Comparison of ENCODE assay signal across 1 cellular context in genomic region chr4:73257995-73258667, GRCh38.
TF ChIP-seq lines count a peak whose summit lies in the region.

No MANE protein-coding gene starts in this region.

TF ChIP-seq in GM23338, 12 proteins besides CTCF, POLR2A, EP300 and RAD21 (continued from another document):
- TF ChIP-seq, protein P1, sequence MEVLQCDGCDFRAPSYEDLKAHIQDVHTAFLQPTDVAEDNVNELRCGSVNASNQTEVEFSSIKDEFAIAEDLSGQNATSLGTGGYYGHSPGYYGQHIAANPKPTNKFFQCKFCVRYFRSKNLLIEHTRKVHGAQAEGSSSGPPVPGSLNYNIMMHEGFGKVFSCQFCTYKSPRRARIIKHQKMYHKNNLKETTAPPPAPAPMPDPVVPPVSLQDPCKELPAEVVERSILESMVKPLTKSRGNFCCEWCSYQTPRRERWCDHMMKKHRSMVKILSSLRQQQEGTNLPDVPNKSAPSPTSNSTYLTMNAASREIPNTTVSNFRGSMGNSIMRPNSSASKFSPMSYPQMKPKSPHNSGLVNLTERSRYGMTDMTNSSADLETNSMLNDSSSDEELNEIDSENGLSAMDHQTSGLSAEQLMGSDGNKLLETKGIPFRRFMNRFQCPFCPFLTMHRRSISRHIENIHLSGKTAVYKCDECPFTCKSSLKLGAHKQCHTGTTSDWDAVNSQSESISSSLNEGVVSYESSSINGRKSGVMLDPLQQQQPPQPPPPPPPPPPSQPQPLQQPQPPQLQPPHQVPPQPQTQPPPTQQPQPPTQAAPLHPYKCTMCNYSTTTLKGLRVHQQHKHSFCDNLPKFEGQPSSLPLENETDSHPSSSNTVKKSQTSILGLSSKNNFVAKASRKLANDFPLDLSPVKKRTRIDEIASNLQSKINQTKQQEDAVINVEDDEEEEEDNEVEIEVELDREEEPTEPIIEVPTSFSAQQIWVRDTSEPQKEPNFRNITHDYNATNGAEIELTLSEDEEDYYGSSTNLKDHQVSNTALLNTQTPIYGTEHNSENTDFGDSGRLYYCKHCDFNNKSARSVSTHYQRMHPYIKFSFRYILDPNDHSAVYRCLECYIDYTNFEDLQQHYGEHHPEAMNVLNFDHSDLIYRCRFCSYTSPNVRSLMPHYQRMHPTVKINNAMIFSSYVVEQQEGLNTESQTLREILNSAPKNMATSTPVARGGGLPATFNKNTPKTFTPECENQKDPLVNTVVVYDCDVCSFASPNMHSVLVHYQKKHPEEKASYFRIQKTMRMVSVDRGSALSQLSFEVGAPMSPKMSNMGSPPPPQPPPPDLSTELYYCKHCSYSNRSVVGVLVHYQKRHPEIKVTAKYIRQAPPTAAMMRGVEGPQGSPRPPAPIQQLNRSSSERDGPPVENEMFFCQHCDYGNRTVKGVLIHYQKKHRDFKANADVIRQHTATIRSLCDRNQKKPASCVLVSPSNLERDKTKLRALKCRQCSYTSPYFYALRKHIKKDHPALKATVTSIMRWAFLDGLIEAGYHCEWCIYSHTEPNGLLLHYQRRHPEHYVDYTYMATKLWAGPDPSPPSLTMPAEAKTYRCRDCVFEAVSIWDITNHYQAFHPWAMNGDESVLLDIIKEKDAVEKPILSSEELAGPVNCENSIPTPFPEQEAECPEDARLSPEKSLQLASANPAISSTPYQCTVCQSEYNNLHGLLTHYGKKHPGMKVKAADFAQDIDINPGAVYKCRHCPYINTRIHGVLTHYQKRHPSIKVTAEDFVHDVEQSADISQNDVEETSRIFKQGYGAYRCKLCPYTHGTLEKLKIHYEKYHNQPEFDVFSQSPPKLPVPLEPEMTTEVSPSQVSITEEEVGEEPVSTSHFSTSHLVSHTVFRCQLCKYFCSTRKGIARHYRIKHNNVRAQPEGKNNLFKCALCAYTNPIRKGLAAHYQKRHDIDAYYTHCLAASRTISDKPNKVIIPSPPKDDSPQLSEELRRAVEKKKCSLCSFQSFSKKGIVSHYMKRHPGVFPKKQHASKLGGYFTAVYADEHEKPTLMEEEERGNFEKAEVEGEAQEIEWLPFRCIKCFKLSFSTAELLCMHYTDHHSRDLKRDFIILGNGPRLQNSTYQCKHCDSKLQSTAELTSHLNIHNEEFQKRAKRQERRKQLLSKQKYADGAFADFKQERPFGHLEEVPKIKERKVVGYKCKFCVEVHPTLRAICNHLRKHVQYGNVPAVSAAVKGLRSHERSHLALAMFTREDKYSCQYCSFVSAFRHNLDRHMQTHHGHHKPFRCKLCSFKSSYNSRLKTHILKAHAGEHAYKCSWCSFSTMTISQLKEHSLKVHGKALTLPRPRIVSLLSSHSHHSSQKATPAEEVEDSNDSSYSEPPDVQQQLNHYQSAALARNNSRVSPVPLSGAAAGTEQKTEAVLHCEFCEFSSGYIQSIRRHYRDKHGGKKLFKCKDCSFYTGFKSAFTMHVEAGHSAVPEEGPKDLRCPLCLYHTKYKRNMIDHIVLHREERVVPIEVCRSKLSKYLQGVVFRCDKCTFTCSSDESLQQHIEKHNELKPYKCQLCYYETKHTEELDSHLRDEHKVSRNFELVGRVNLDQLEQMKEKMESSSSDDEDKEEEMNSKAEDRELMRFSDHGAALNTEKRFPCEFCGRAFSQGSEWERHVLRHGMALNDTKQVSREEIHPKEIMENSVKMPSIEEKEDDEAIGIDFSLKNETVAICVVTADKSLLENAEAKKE (CRISPR knock-in tag; IDR thresholded peaks at IDR 0.05) = no peak
- no peak for TF ChIP-seq ZNF331 (CRISPR knock-in tag; IDR thresholded peaks at IDR 0.05; ENCODE audit: low read depth)
